8 cellular contexts compared by ENCODE assay signal in the genomic region with DNA sequence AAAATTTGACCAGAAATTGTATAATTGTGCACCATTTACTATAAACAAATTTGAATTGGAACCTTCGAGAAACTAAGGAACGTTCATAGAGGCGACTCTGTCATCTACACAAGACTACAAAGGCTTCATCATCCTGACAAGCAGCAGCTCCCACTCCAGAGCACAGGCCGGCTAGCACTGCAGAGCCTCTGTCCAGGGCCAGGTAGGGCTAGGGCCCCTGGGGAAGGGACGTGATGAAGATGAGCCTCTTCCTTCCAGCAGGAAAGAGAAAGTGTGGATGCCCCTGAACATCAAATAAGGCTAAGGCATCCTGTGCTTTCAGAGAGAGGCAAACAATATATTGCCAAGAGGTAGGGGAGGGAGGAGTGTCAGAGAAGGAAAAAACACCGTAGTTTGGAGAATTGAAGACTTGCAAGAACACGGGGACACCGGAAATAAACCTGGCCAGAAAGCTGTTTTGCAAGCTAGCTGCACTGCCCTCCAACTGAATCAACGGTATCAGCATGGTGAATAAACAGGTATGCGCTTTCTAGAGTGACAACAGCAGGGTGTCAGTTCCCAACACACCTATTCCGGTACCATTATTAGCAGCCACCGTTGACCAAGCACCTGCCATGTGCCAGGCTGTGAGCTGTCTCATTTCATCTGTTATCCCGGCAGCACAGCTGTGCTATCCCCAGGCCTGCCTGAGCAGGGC. TPM values are rescaled to one million over a fixed set of nuclear protein-coding genes. Genes with fewer than 3 reads are reported as not detected.
DNase-seq lines count a peak whose midpoint lies in the region; ATAC-seq and TF ChIP-seq lines count a peak whose summit lies in the region.

No MANE protein-coding gene starts in this region.

- TF ChIP-seq CTCF in natural killer cell (IDR thresholded peaks at IDR 0.05) (no peak), GM10266 (IDR thresholded peaks at IDR 0.05; ENCODE audit: control insufficient read depth, insufficient read depth, low read depth, missing control alignments) (no peak)

- H3K36me3 ChIP-seq in CD8-positive, alpha-beta memory T cell (ENCODE audit: insufficient read depth, low read length), result no peaks in the 10 kb centered on the region

- CTCF ChIA-PET in CD8-positive, alpha-beta memory T cell (lab: Charles Lee), result interaction anchor here (1.0 to 5.1 kb wide), 6 partner anchors 12 to 587 kb away, joined by 4 to 29 read pairs (median 10); partner anchors contain the start of genes LSG1 and XXYLT1

- H3K9me3 ChIP-seq in CD8-positive, alpha-beta memory T cell (ENCODE audit: low read length), result no peaks in the 10 kb centered on the region

- peaks cover 11 to 23% (median 15%) of the 10 kb centered on the region in 3 donors for H3K4me1 Mint-ChIP-seq in CD8-positive, alpha-beta memory T cell
- H3K4me1 Mint-ChIP-seq in natural killer cell, result peaks cover 14 to 23% of the 10 kb centered on the region in 2 donors

- peaks cover 18% of the 10 kb centered on the region for H3K4me1 ChIP-seq in CD8-positive, alpha-beta memory T cell (ENCODE audit: insufficient read depth, low read length)

- intact Hi-C loops in natural killer cell (cut with micrococcal nuclease), result loop anchor here (1.0 kb wide), 1 partner anchor 152 kb away; no protein-coding TSS in a partner anchor

- peak overlapping the region; percentile 85 for H3K27ac ChIP-seq in CD8-positive, alpha-beta memory T cell (ENCODE audit: low read depth, low read length)
- H3K27ac ChIP-seq in caudate nucleus (ENCODE audit: low read depth, low read length), result peak overlapping the region; percentile 79

- H3K27ac Mint-ChIP-seq in CD8-positive, alpha-beta memory T cell, result peak overlapping the region; percentile 80 to 97 (median 92)
- peak overlapping the region; percentile 83 to 84 for H3K27ac Mint-ChIP-seq in natural killer cell

- H3K27me3 ChIP-seq in CD8-positive, alpha-beta memory T cell (ENCODE audit: insufficient read depth, low read length, poor library complexity, severe bottlenecking), result no peaks in the 10 kb centered on the region

- H3K4me3 ChIP-seq in CD8-positive, alpha-beta memory T cell (ENCODE audit: low read length), result no peak overlapping the region

- DNase-seq in CD8-positive, alpha-beta memory T cell, result no peak
- peak; percentile 66 to 86 for DNase-seq in NCI-H2081 (lab: John Stamatoyannopoulos, UW)
- no peak for DNase-seq in caudate nucleus (lab: John Stamatoyannopoulos, UW)
- DNase-seq in natural killer cell, result peak; percentile 9
- no peak for DNase-seq in T1000 (lab: John Stamatoyannopoulos, UW)
- DNase-seq in GM10266 (ENCODE audit: extremely low spot score), result no peak
- DNase-seq in NCI-H446 treated with DMSO at 0.1 percent for 48 hours (lab: John Stamatoyannopoulos, UW), result no peak

- no peaks in the 10 kb centered on the region for H3K9me3 Mint-ChIP-seq in CD8-positive, alpha-beta memory T cell
- no peaks in the 10 kb centered on the region for H3K9me3 Mint-ChIP-seq in natural killer cell

- H3K27me3 Mint-ChIP-seq in CD8-positive, alpha-beta memory T cell, result no peaks in the 10 kb centered on the region
- no peaks in the 10 kb centered on the region for H3K27me3 Mint-ChIP-seq in natural killer cell (ENCODE audit: low read depth in 2 of 2)

- ATAC-seq in natural killer cell, result no peak
- no peak for ATAC-seq in HG02642 (IDR thresholded peaks at IDR 0.05; ENCODE audit: poor library complexity, unreplicated experiment)

- H3K4me3 Mint-ChIP-seq in CD8-positive, alpha-beta memory T cell, result peak overlapping the region; percentile 44 to 84 (median 57)
- H3K4me3 Mint-ChIP-seq in natural killer cell, result peak overlapping the region; percentile 52

- no peaks in the 10 kb centered on the region for H3K36me3 Mint-ChIP-seq in CD8-positive, alpha-beta memory T cell
- no peaks in the 10 kb centered on the region for H3K36me3 Mint-ChIP-seq in natural killer cell

- POLR2A ChIA-PET in CD8-positive, alpha-beta memory T cell (lab: Charles Lee), result interaction anchor here (0.6 to 1.4 kb wide), 3 partner anchors 572 to 586 kb away, joined by 3 read pairs; partner anchors contain the start of gene LSG1

RNA-seq across cellular contexts. Expression of gene XXYLT1, which starts 12.4 kb away (rescaled TPM):
- 10 to 100 TPM in 1 of 2 experiments, 1 to 10 TPM in 1; 8.3 to 10.5 TPM for total RNA-seq in CD8-positive, alpha-beta memory T cell
- 7.9 TPM for polyA plus RNA-seq in CD8-positive, alpha-beta memory T cell
- total RNA-seq in natural killer cell, result 10 to 100 TPM in 2 of 3 donors, 1 to 10 TPM in 1; 8.7 to 13.6 (median 10.2) TPM

Comparison
In these comparisons a context has a peak if more than half of its experiments do, and no peak if none do; other contexts are left out.
1. DNase-seq: peak in NCI-H2081 (2 of 2) and natural killer cell (single experiment); none in CD8-positive, alpha-beta memory T cell (0 of 5), caudate nucleus (0 of 61), T1000 (single experiment), GM10266 (single experiment) and NCI-H446 treated with DMSO at 0.1 percent for 48 hours (single experiment).